1 cellular context compared by ENCODE assay signal in genomic region chr2:21006423-21007128, GRCh38.
A peak's percentile ranks its signal among the peaks of the same experiment; 100 is the strongest.
TF ChIP-seq lines count a peak whose summit lies in the region.

No MANE protein-coding gene starts in this region.

TF ChIP-seq in HepG2, 621 proteins besides CTCF, POLR2A, EP300 and RAD21 (continued from another document and continues in another):
- no peak for TF ChIP-seq AGO1 (IDR thresholded peaks at IDR 0.05; ENCODE audit: low read depth, low read length, poor library complexity, severe bottlenecking)
- no peak for TF ChIP-seq FOSL2 (CRISPR knock-in tag; IDR thresholded peaks at IDR 0.05)
- peak; percentile 60; the same call in 1 of the 2 replicates for TF ChIP-seq ZNF562 (CRISPR knock-in tag; IDR thresholded peaks at IDR 0.05; ENCODE audit: borderline replicate concordance)
- no peak for TF ChIP-seq TRIM24 (CRISPR knock-in tag; IDR thresholded peaks at IDR 0.05)
- TF ChIP-seq PAF1 (CRISPR knock-in tag; IDR thresholded peaks at IDR 0.05) = peak; percentile 96
- TF ChIP-seq, protein P1, sequence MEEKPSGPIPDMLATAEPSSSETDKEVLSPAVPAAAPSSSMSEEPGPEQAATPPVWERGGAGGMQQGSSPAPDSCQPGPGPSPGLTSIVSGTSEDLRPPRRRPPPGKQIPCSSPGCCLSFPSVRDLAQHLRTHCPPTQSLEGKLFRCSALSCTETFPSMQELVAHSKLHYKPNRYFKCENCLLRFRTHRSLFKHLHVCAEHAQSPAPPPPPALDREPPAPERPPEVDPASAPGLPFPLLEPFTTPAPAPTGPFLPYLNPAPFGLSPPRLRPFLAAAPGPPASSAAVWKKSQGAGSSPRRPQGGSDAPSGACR (CRISPR knock-in tag; IDR thresholded peaks at IDR 0.05) = 0 out of 2 replicates have a peak, but pooled peaks have one; percentile 41
- TF ChIP-seq, protein P2, sequence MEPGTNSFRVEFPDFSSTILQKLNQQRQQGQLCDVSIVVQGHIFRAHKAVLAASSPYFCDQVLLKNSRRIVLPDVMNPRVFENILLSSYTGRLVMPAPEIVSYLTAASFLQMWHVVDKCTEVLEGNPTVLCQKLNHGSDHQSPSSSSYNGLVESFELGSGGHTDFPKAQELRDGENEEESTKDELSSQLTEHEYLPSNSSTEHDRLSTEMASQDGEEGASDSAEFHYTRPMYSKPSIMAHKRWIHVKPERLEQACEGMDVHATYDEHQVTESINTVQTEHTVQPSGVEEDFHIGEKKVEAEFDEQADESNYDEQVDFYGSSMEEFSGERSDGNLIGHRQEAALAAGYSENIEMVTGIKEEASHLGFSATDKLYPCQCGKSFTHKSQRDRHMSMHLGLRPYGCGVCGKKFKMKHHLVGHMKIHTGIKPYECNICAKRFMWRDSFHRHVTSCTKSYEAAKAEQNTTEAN (CRISPR knock-in tag; conservative IDR thresholded peaks at IDR 0.05) = peak; percentile 18; the same call in 1 of the 2 replicates
- TF ChIP-seq, protein P3, sequence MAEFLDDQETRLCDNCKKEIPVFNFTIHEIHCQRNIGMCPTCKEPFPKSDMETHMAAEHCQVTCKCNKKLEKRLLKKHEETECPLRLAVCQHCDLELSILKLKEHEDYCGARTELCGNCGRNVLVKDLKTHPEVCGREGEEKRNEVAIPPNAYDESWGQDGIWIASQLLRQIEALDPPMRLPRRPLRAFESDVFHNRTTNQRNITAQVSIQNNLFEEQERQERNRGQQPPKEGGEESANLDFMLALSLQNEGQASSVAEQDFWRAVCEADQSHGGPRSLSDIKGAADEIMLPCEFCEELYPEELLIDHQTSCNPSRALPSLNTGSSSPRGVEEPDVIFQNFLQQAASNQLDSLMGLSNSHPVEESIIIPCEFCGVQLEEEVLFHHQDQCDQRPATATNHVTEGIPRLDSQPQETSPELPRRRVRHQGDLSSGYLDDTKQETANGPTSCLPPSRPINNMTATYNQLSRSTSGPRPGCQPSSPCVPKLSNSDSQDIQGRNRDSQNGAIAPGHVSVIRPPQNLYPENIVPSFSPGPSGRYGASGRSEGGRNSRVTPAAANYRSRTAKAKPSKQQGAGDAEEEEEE (CRISPR knock-in tag; IDR thresholded peaks at IDR 0.05; ENCODE audit: borderline replicate concordance) = peak; percentile 28; the same call in 1 of the 2 replicates
- no peak for TF ChIP-seq KLF9 (CRISPR knock-in tag; IDR thresholded peaks at IDR 0.05; ENCODE audit: low read depth)
- TF ChIP-seq, protein P4, sequence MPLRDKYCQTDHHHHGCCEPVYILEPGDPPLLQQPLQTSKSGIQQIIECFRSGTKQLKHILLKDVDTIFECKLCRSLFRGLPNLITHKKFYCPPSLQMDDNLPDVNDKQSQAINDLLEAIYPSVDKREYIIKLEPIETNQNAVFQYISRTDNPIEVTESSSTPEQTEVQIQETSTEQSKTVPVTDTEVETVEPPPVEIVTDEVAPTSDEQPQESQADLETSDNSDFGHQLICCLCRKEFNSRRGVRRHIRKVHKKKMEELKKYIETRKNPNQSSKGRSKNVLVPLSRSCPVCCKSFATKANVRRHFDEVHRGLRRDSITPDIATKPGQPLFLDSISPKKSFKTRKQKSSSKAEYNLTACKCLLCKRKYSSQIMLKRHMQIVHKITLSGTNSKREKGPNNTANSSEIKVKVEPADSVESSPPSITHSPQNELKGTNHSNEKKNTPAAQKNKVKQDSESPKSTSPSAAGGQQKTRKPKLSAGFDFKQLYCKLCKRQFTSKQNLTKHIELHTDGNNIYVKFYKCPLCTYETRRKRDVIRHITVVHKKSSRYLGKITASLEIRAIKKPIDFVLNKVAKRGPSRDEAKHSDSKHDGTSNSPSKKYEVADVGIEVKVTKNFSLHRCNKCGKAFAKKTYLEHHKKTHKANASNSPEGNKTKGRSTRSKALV (CRISPR knock-in tag; IDR thresholded peaks at IDR 0.05) = no peak; the same call in none of the 2 replicates
- TF ChIP-seq, protein P5, sequence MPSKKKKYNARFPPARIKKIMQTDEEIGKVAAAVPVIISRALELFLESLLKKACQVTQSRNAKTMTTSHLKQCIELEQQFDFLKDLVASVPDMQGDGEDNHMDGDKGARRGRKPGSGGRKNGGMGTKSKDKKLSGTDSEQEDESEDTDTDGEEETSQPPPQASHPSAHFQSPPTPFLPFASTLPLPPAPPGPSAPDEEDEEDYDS (CRISPR knock-in tag; IDR thresholded peaks at IDR 0.05) = no peak; the same call in 1 of the 2 replicates
- no peak for TF ChIP-seq EZH2 (conservative IDR thresholded peaks at IDR 0.05; ENCODE audit: low read depth, low read length)
- TF ChIP-seq KDM4B (CRISPR knock-in tag; IDR thresholded peaks at IDR 0.05) = no peak
- no peak; the same call in 1 of the 2 replicates for TF ChIP-seq ZNF251 (CRISPR knock-in tag; IDR thresholded peaks at IDR 0.05)
- TF ChIP-seq ZNF530 (CRISPR knock-in tag; IDR thresholded peaks at IDR 0.05; ENCODE audit: low read depth) = no peak
- TF ChIP-seq ZNF318 (CRISPR knock-in tag; IDR thresholded peaks at IDR 0.05) = no peak
- no peak for TF ChIP-seq NR2F1 (CRISPR knock-in tag; IDR thresholded peaks at IDR 0.05)
- TF ChIP-seq ZBTB34 (CRISPR knock-in tag; IDR thresholded peaks at IDR 0.05) = no peak
- no peak for TF ChIP-seq NRL (CRISPR knock-in tag; IDR thresholded peaks at IDR 0.05; ENCODE audit: borderline replicate concordance)
- TF ChIP-seq CREB1 (IDR thresholded peaks at IDR 0.05) = no peak
- TF ChIP-seq CREB1 (CRISPR knock-in tag; IDR thresholded peaks at IDR 0.05) = no peak
- no peak for TF ChIP-seq HMGA1 (CRISPR knock-in tag; conservative IDR thresholded peaks at IDR 0.05)
- no peak for TF ChIP-seq LCORL (IDR thresholded peaks at IDR 0.05)
- no peak for TF ChIP-seq LCORL (CRISPR knock-in tag; IDR thresholded peaks at IDR 0.05)
- TF ChIP-seq MIXL1 (CRISPR knock-in tag; IDR thresholded peaks at IDR 0.05) = no peak
- TF ChIP-seq BORCS8-MEF2B (CRISPR knock-in tag; IDR thresholded peaks at IDR 0.05) = no peak
- peak; percentile 71; the same call in 1 of the 2 replicates for TF ChIP-seq ELF4 (CRISPR knock-in tag; IDR thresholded peaks at IDR 0.05; ENCODE audit: borderline replicate concordance)
- no peak for TF ChIP-seq HOXD1 (CRISPR knock-in tag; IDR thresholded peaks at IDR 0.05)
- no peak for TF ChIP-seq ZBTB21 (CRISPR knock-in tag; IDR thresholded peaks at IDR 0.05)
- no peak; the same call in 1 of the 2 replicates for TF ChIP-seq ZFAT (CRISPR knock-in tag; conservative IDR thresholded peaks at IDR 0.05)
- TF ChIP-seq NCOA1 (CRISPR knock-in tag; IDR thresholded peaks at IDR 0.05) = no peak
- TF ChIP-seq NONO (IDR thresholded peaks at IDR 0.05) = no peak
- TF ChIP-seq NONO (CRISPR knock-in tag; conservative IDR thresholded peaks at IDR 0.05) = peak; percentile 78
- peak; percentile 77; the same call in 1 of the 2 replicates for TF ChIP-seq ZNF160 (CRISPR knock-in tag; IDR thresholded peaks at IDR 0.05)
- TF ChIP-seq FOXM1 (CRISPR knock-in tag; IDR thresholded peaks at IDR 0.05) = no peak
- TF ChIP-seq ZNF34 (CRISPR knock-in tag; IDR thresholded peaks at IDR 0.05; ENCODE audit: borderline replicate concordance) = no peak
- no peak; the same call in 1 of the 2 replicates for TF ChIP-seq NFATC3 (CRISPR knock-in tag; IDR thresholded peaks at IDR 0.05)
- no peak for TF ChIP-seq ISX (CRISPR knock-in tag; conservative IDR thresholded peaks at IDR 0.05)
- TF ChIP-seq SNRNP70 (IDR thresholded peaks at IDR 0.05; ENCODE audit: low read depth, low read length) = no peak
- TF ChIP-seq KLF6 (CRISPR knock-in tag; IDR thresholded peaks at IDR 0.05) = no peak
- no peak; the same call in 1 of the 2 replicates for TF ChIP-seq ZFP1 (CRISPR knock-in tag; IDR thresholded peaks at IDR 0.05)
- TF ChIP-seq GATAD2A (CRISPR knock-in tag; IDR thresholded peaks at IDR 0.05) = no peak
- TF ChIP-seq, protein P6, sequence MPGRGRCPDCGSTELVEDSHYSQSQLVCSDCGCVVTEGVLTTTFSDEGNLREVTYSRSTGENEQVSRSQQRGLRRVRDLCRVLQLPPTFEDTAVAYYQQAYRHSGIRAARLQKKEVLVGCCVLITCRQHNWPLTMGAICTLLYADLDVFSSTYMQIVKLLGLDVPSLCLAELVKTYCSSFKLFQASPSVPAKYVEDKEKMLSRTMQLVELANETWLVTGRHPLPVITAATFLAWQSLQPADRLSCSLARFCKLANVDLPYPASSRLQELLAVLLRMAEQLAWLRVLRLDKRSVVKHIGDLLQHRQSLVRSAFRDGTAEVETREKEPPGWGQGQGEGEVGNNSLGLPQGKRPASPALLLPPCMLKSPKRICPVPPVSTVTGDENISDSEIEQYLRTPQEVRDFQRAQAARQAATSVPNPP (CRISPR knock-in tag; IDR thresholded peaks at IDR 0.05) = peak; percentile 94
- no peak for TF ChIP-seq ZNF891 (CRISPR knock-in tag; IDR thresholded peaks at IDR 0.05)
- TF ChIP-seq ZNF253 (CRISPR knock-in tag; IDR thresholded peaks at IDR 0.05; ENCODE audit: borderline replicate concordance) = no peak
- no peak for TF ChIP-seq IKZF4 (CRISPR knock-in tag; IDR thresholded peaks at IDR 0.05; ENCODE audit: borderline replicate concordance, low read depth, not compliant biosample characterization)
- TF ChIP-seq ARID2 (CRISPR knock-in tag; IDR thresholded peaks at IDR 0.05; ENCODE audit: borderline replicate concordance) = peak; percentile 81; the same call in 1 of the 2 replicates
- TF ChIP-seq ZMAT3 (CRISPR knock-in tag; conservative IDR thresholded peaks at IDR 0.05) = 0 out of 2 replicates have a peak, but pooled peaks have one; percentile 50
- TF ChIP-seq, protein P7, sequence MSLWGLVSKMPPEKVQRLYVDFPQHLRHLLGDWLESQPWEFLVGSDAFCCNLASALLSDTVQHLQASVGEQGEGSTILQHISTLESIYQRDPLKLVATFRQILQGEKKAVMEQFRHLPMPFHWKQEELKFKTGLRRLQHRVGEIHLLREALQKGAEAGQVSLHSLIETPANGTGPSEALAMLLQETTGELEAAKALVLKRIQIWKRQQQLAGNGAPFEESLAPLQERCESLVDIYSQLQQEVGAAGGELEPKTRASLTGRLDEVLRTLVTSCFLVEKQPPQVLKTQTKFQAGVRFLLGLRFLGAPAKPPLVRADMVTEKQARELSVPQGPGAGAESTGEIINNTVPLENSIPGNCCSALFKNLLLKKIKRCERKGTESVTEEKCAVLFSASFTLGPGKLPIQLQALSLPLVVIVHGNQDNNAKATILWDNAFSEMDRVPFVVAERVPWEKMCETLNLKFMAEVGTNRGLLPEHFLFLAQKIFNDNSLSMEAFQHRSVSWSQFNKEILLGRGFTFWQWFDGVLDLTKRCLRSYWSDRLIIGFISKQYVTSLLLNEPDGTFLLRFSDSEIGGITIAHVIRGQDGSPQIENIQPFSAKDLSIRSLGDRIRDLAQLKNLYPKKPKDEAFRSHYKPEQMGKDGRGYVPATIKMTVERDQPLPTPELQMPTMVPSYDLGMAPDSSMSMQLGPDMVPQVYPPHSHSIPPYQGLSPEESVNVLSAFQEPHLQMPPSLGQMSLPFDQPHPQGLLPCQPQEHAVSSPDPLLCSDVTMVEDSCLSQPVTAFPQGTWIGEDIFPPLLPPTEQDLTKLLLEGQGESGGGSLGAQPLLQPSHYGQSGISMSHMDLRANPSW (CRISPR knock-in tag; IDR thresholded peaks at IDR 0.05; ENCODE audit: borderline replicate concordance) = 0 out of 2 replicates have a peak, but pooled peaks have one; percentile 59
